In the genomic region with DNA sequence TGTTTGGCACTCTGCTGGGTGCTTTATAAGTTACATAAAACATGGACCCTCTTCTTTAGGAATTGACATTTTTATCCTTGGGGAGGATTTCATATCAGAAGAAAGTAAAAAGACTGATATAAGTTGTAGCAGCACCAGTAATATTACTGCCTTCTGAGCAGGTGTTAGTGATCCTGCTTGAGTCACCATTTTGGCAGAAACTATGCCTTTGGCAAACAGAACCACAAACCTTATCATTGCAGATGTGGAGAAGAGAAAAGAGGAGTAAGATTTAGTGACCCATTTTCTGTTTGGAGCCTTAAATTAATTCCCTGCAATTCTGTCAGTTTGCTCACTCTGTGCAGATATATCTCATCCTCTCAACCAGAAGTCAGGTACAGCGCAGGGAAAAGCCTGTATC, we compare ENCODE assay signal across 16 cellular contexts. TPM values are rescaled to one million over a fixed set of nuclear protein-coding genes. Genes with fewer than 3 reads are reported as not detected.
DNase-seq lines count a peak whose midpoint lies in the region; ATAC-seq lines count a peak whose summit lies in the region.
"Had no signal": no experiment of that assay in that cellular context is flagged by ENCODE, and none has a peak within 500 bp of the region (broad histone marks: within the 10 kb centered on the region; RNA-seq: fewer than 3 reads in every experiment).

No MANE protein-coding gene starts in this region.

- H3K36me3 Mint-ChIP-seq in T-helper 1 cell treated with Interleukin-12 subunit alpha and Interleukin-12 subunit beta and Interleukin-4 antibody, amounts not matched to agents 30 μg/mL and 1 μg/mL, for 36 hours (ENCODE audit: low read depth), result peaks cover 64% of the 10 kb centered on the region
- peaks cover 73% of the 10 kb centered on the region for H3K36me3 Mint-ChIP-seq in central memory CD8-positive, alpha-beta T cell (ENCODE audit: insufficient read depth)
- peaks cover 60 to 78% of the 10 kb centered on the region in 2 donors for H3K36me3 Mint-ChIP-seq in stimulated activated naive B cell treated with anti-CD40 and anti-IgM and Interleukin-4, amounts not matched to agents 10 μg/mL and 1 μg/mL and 100 μg/mL, for 72 hours
- peaks cover 68% of the 10 kb centered on the region for H3K36me3 Mint-ChIP-seq in activated T-helper 1 cell treated with anti-CD3 and anti-CD28 coated beads, Interleukin-12 subunit alpha, Interleukin-12 subunit beta, Interleukin-2, Interleukin-4 antibody, amounts not matched to agents 30 ng/mL and 10 ng/mL and 1 ng/mL, durations not matched to agents 14 hours and 24 hours and 36 hours (ENCODE audit: low read depth)

- peak overlapping the region; percentile 1 for H3K27ac Mint-ChIP-seq in T-helper 1 cell treated with Interleukin-12 subunit alpha and Interleukin-12 subunit beta and Interleukin-4 antibody, amounts not matched to agents 30 μg/mL and 1 μg/mL, for 36 hours
- H3K27ac Mint-ChIP-seq in central memory CD8-positive, alpha-beta T cell (ENCODE audit: low read depth), result peak overlapping the region; percentile 35
- H3K27ac Mint-ChIP-seq in stimulated activated naive B cell treated with anti-CD40 and anti-IgM and Interleukin-4, amounts not matched to agents 10 μg/mL and 1 μg/mL and 100 μg/mL, for 72 hours, result peak overlapping the region; percentile 86
- no peak overlapping the region for H3K27ac Mint-ChIP-seq in activated T-helper 1 cell treated with anti-CD3 and anti-CD28 coated beads, Interleukin-12 subunit alpha, Interleukin-12 subunit beta, Interleukin-2, Interleukin-4 antibody, amounts not matched to agents 30 ng/mL and 10 ng/mL and 1 ng/mL, durations not matched to agents 14 hours and 24 hours and 36 hours

- H3K4me1 Mint-ChIP-seq in T-helper 1 cell treated with Interleukin-12 subunit alpha and Interleukin-12 subunit beta and Interleukin-4 antibody, amounts not matched to agents 30 μg/mL and 1 μg/mL, for 36 hours (ENCODE audit: low read depth), result peaks cover 3% of the 10 kb centered on the region
- peaks cover 9% of the 10 kb centered on the region for H3K4me1 Mint-ChIP-seq in central memory CD8-positive, alpha-beta T cell
- H3K4me1 Mint-ChIP-seq in stimulated activated naive B cell treated with anti-CD40 and anti-IgM and Interleukin-4, amounts not matched to agents 10 μg/mL and 1 μg/mL and 100 μg/mL, for 72 hours, result peaks cover 6 to 15% of the 10 kb centered on the region in 2 donors
- peaks cover 6% of the 10 kb centered on the region for H3K4me1 Mint-ChIP-seq in activated T-helper 1 cell treated with anti-CD3 and anti-CD28 coated beads, Interleukin-12 subunit alpha, Interleukin-12 subunit beta, Interleukin-2, Interleukin-4 antibody, amounts not matched to agents 30 ng/mL and 10 ng/mL and 1 ng/mL, durations not matched to agents 14 hours and 24 hours and 36 hours (ENCODE audit: low read depth)

- intact Hi-C loops in left ventricle myocardium superior (cut with micrococcal nuclease) (no loop called here), cardiac septum (cut with DNase I) (no loop called here)
- intact Hi-C loops in activated T-helper 1 cell treated with anti-CD3 and anti-CD28 coated beads, Interleukin-12 subunit alpha, Interleukin-12 subunit beta, Interleukin-2, Interleukin-4 antibody, amounts not matched to agents 30 ng/mL and 10 ng/mL and 1 ng/mL, durations not matched to agents 14 hours and 24 hours and 36 hours (cut with micrococcal nuclease), result no loop called here

- ATAC-seq in left ventricle myocardium superior, result peak; percentile 37
- ATAC-seq in central memory CD8-positive, alpha-beta T cell (replicated peaks; ENCODE audit: extremely low read depth, poor library complexity, severe bottlenecking), result no peak
- ATAC-seq in stimulated activated naive B cell treated with anti-CD40 and anti-IgM and Interleukin-4, amounts not matched to agents 10 μg/mL and 1 μg/mL and 100 μg/mL, for 72 hours (replicated peaks), result no peak

- DNase-seq in T-helper 1 cell (no peak), left ventricle myocardium superior (no peak), cardiac septum (ENCODE audit: low spot score) (no peak), ACHN (no peak)
- no peak for DNase-seq in central memory CD8-positive, alpha-beta T cell (ENCODE audit: low spot score in 2 of 2)
- no peak for DNase-seq in stimulated activated naive B cell treated with anti-CD40 and anti-IgM and Interleukin-4, amounts not matched to agents 10 μg/mL and 1 μg/mL and 100 μg/mL, for 72 hours
- no peak for DNase-seq in activated T-helper 1 cell treated with anti-CD3 and anti-CD28 coated beads, Interleukin-12 subunit alpha, Interleukin-12 subunit beta, Interleukin-2, Interleukin-4 antibody, amounts not matched to agents 30 ng/mL and 10 ng/mL and 1 ng/mL, durations not matched to agents 14 hours and 24 hours and 36 hours (ENCODE audit: low spot score)
- DNase-seq: COR-L47, DMS153, EL, MG63, NCI-H1092 treated with DMSO at 0.1 percent for 48 hours, NCI-H1694, NCI-H446 treated with DMSO at 0.1 percent for 48 hours, NCI-H82 had no signal

- no peak overlapping the region for H3K4me3 Mint-ChIP-seq in T-helper 1 cell treated with Interleukin-12 subunit alpha and Interleukin-12 subunit beta and Interleukin-4 antibody, amounts not matched to agents 30 μg/mL and 1 μg/mL, for 36 hours
- H3K4me3 Mint-ChIP-seq in central memory CD8-positive, alpha-beta T cell, result no peak overlapping the region
- H3K4me3 Mint-ChIP-seq in stimulated activated naive B cell treated with anti-CD40 and anti-IgM and Interleukin-4, amounts not matched to agents 10 μg/mL and 1 μg/mL and 100 μg/mL, for 72 hours, result no peak overlapping the region
- H3K4me3 Mint-ChIP-seq in activated T-helper 1 cell treated with anti-CD3 and anti-CD28 coated beads, Interleukin-12 subunit alpha, Interleukin-12 subunit beta, Interleukin-2, Interleukin-4 antibody, amounts not matched to agents 30 ng/mL and 10 ng/mL and 1 ng/mL, durations not matched to agents 14 hours and 24 hours and 36 hours, result no peak overlapping the region

- H3K27me3 Mint-ChIP-seq in T-helper 1 cell treated with Interleukin-12 subunit alpha and Interleukin-12 subunit beta and Interleukin-4 antibody, amounts not matched to agents 30 μg/mL and 1 μg/mL, for 36 hours (ENCODE audit: low read depth), result no peaks in the 10 kb centered on the region
- no peaks in the 10 kb centered on the region for H3K27me3 Mint-ChIP-seq in central memory CD8-positive, alpha-beta T cell
- no peaks in the 10 kb centered on the region for H3K27me3 Mint-ChIP-seq in stimulated activated naive B cell treated with anti-CD40 and anti-IgM and Interleukin-4, amounts not matched to agents 10 μg/mL and 1 μg/mL and 100 μg/mL, for 72 hours
- no peaks in the 10 kb centered on the region for H3K27me3 Mint-ChIP-seq in activated T-helper 1 cell treated with anti-CD3 and anti-CD28 coated beads, Interleukin-12 subunit alpha, Interleukin-12 subunit beta, Interleukin-2, Interleukin-4 antibody, amounts not matched to agents 30 ng/mL and 10 ng/mL and 1 ng/mL, durations not matched to agents 14 hours and 24 hours and 36 hours (ENCODE audit: insufficient read depth)

- peaks cover 7% of the 10 kb centered on the region for H3K9me3 Mint-ChIP-seq in T-helper 1 cell treated with Interleukin-12 subunit alpha and Interleukin-12 subunit beta and Interleukin-4 antibody, amounts not matched to agents 30 μg/mL and 1 μg/mL, for 36 hours
- no peaks in the 10 kb centered on the region for H3K9me3 Mint-ChIP-seq in central memory CD8-positive, alpha-beta T cell
- H3K9me3 Mint-ChIP-seq in stimulated activated naive B cell treated with anti-CD40 and anti-IgM and Interleukin-4, amounts not matched to agents 10 μg/mL and 1 μg/mL and 100 μg/mL, for 72 hours, result peaks cover 6 to 11% of the 10 kb centered on the region in 2 donors
- H3K9me3 Mint-ChIP-seq in activated T-helper 1 cell treated with anti-CD3 and anti-CD28 coated beads, Interleukin-12 subunit alpha, Interleukin-12 subunit beta, Interleukin-2, Interleukin-4 antibody, amounts not matched to agents 30 ng/mL and 10 ng/mL and 1 ng/mL, durations not matched to agents 14 hours and 24 hours and 36 hours, result peaks cover 9% of the 10 kb centered on the region

- in situ Hi-C loops in ACHN (cut with HindIII; ENCODE audit: low pct_ligation_motif_present, low pct_unique_long_range_greater_than_20kb, low sequenced_read_pairs), result no loop called here

RNA-seq across cellular contexts. Expression of gene ZNF410, which starts 23.0 kb away (rescaled TPM):
- total RNA-seq in left ventricle myocardium superior, result 18.5 TPM
- 19.9 TPM for total RNA-seq in cardiac septum
- total RNA-seq in activated T-helper 1 cell treated with anti-CD3 and anti-CD28 coated beads, Interleukin-12 subunit alpha, Interleukin-12 subunit beta, Interleukin-2, Interleukin-4 antibody, amounts not matched to agents 30 ng/mL and 10 ng/mL and 1 ng/mL, durations not matched to agents 14 hours and 24 hours and 36 hours, result 70.1 and 71.8 TPM in 2 replicates

RNA-seq across cellular contexts. Expression of gene FAM161B, which starts 40.2 kb away (rescaled TPM):
- total RNA-seq in left ventricle myocardium superior (3.8 TPM), cardiac septum (4.7 TPM)
- total RNA-seq in activated T-helper 1 cell treated with anti-CD3 and anti-CD28 coated beads, Interleukin-12 subunit alpha, Interleukin-12 subunit beta, Interleukin-2, Interleukin-4 antibody, amounts not matched to agents 30 ng/mL and 10 ng/mL and 1 ng/mL, durations not matched to agents 14 hours and 24 hours and 36 hours, result 0.76 and 0.83 TPM in 2 replicates

RNA-seq across cellular contexts. Expression of gene COQ6, which starts 40.4 kb away (rescaled TPM):
- 50.7 TPM for total RNA-seq in left ventricle myocardium superior
- total RNA-seq in cardiac septum, result 39.9 TPM
- 17.9 and 19.2 TPM in 2 replicates for total RNA-seq in activated T-helper 1 cell treated with anti-CD3 and anti-CD28 coated beads, Interleukin-12 subunit alpha, Interleukin-12 subunit beta, Interleukin-2, Interleukin-4 antibody, amounts not matched to agents 30 ng/mL and 10 ng/mL and 1 ng/mL, durations not matched to agents 14 hours and 24 hours and 36 hours

RNA-seq across cellular contexts. Expression of gene PTGR2, which starts 58.0 kb away (rescaled TPM):
- 38.4 TPM for total RNA-seq in left ventricle myocardium superior
- 36.7 TPM for total RNA-seq in cardiac septum
- 1.2 and 2.0 TPM in 2 replicates for total RNA-seq in activated T-helper 1 cell treated with anti-CD3 and anti-CD28 coated beads, Interleukin-12 subunit alpha, Interleukin-12 subunit beta, Interleukin-2, Interleukin-4 antibody, amounts not matched to agents 30 ng/mL and 10 ng/mL and 1 ng/mL, durations not matched to agents 14 hours and 24 hours and 36 hours
